5 cellular contexts compared by ENCODE assay signal in the genomic region with DNA sequence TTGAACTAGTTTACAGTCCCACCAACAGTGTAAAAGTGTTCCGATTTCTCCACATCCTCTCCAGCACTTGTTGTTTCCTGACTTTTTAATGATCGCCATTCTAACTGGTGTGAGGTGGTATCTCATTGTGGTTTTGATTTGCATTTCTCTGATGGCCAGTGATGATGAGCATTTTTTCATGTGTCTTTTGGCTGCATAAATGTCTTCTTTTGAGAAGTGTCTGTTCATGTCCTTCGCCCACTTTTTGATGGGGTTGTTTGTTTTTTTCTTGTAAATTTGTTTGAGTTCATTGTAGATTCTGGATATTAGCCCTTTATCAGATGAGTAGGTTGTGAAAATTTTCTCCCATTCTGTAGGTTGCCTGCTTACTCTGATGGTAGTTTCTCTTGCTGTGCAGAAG. TPM values are rescaled to one million over a fixed set of nuclear protein-coding genes. Genes with fewer than 3 reads are reported as not detected.
"Had no signal": no experiment of that assay in that cellular context is flagged by ENCODE, and none has a peak within 500 bp of the region (broad histone marks: within the 10 kb centered on the region; RNA-seq: fewer than 3 reads in every experiment).

No MANE protein-coding gene starts in this region.

RNA-seq across cellular contexts. Expression of gene TGM7, which starts 12.4 kb away (rescaled TPM):
- total RNA-seq: HepG2, HT-29, HT1080, IMR-90 had no signal
- polyA plus RNA-seq: HepG2, IgD-negative memory B cell, IMR-90 had no signal

RNA-seq across cellular contexts. Expression of gene TGM5, which starts 22.9 kb away (rescaled TPM):
- total RNA-seq: HT-29, IMR-90 had no signal
- polyA plus RNA-seq: IgD-negative memory B cell, IMR-90 had no signal
